ENCODE assay signal across 9 cellular contexts in the genomic region with DNA sequence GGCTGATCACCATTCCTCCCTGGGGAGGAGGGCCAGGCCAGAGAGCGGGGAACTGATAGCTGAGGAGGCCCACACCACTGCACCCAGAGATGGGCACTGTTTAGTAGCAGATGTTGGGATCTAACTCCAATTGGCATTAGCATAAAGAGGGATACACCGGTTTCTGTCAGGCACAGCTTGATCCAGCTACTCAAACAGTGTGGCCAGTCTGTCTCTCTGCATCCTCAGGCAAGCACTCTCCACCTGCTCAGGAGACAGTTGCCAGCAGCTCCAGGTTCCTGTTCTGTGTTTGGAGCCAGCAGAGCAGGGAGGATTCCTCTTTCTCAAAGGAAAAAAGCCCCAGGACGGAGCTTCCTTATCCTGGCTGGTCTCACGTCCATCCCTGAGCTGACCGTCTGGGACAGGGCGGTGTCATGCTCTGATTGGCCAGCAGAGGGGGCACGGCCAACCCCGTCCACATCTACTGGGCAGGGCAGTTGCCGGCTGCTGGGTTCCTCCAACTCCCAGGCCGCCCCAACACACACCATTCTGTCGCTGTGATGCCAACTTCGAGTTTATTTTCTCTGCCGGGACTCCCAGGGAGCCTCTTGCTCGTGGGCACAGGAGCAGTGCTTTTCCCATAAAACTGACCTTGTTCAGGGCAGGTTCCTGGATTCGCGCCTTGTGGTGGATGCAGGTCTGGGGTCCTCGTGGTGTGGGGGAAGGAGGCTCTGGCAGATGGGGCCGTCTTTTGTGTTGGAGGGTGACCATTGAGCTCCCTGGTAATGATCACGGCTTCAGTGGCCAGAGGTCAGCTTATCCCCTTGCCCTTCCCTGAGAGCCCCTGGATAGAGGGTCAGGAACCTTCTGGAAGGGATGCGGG. TPM values are rescaled to one million over a fixed set of nuclear protein-coding genes. Genes with fewer than 3 reads are reported as not detected.
DNase-seq lines count a peak whose midpoint lies in the region; ATAC-seq and TF ChIP-seq lines count a peak whose summit lies in the region.
"Had no signal": no experiment of that assay in that cellular context is flagged by ENCODE, and none has a peak within 500 bp of the region (broad histone marks: within the 10 kb centered on the region; RNA-seq: fewer than 3 reads in every experiment).

No MANE protein-coding gene starts in this region.

- H3K9me3 ChIP-seq in IMR-90 (ENCODE audit: control insufficient read depth, insufficient read depth, low read length) (no peaks in the 10 kb centered on the region), ascending aorta (no peaks in the 10 kb centered on the region), skeletal muscle satellite cell (replicated peaks; ENCODE audit: low read length) (no peaks in the 10 kb centered on the region)

- no peak overlapping the region for H3K9ac ChIP-seq in IMR-90 (ENCODE audit: low read depth, low read length)
- peak overlapping the region; percentile 30 for H3K9ac ChIP-seq in skeletal muscle satellite cell (ENCODE audit: low read depth, low read length)
- H3K9ac ChIP-seq: BLaER1 treated with 17β-estradiol and CSF1 and Interleukin-3, amounts not matched to agents 10 nM and 100 nM had no signal

- peak overlapping the region; percentile 13 for H2AK5ac ChIP-seq in IMR-90 (ENCODE audit: low read depth, low read length)

- no peak overlapping the region for H3K4me3 Mint-ChIP-seq in activated T-helper 2 cell treated with anti-CD3 and anti-CD28 coated beads, Interferon-gamma antibody, Interleukin-2, Interleukin-4, amounts not matched to agents 10 μg/mL and 5 μg/mL and 100 μg/mL, durations not matched to agents 14 hours and 24 hours and 36 hours (ENCODE audit: low read depth)

- DNase-seq in NCI-H1694 treated with DMSO at 0.1 percent for 48 hours (lab: John Stamatoyannopoulos, UW) (peak; percentile 6), NCI-H1694 (lab: John Stamatoyannopoulos, UW) (no peak), IMR-90 (peak; percentile 49), ascending aorta (ENCODE audit: low spot score in 2 of 2) (peak in 1 of 2 donors; percentile 83), hepatic stellate cell (ENCODE audit: low spot score) (peak; percentile 88)
- no peak for DNase-seq in activated T-helper 2 cell treated with anti-CD3 and anti-CD28 coated beads, Interferon-gamma antibody, Interleukin-2, Interleukin-4, amounts not matched to agents 10 μg/mL and 5 μg/mL and 100 μg/mL, durations not matched to agents 14 hours and 24 hours and 36 hours (ENCODE audit: low spot score)

- no peak overlapping the region for H2AFZ ChIP-seq in IMR-90 (replicated peaks; ENCODE audit: low read length, poor library complexity)

- H3K4me3 ChIP-seq in IMR-90 (ENCODE audit: insufficient read depth, low read depth, low read length) (no peak overlapping the region), ascending aorta (no peak overlapping the region), skeletal muscle satellite cell (ENCODE audit: low read length) (no peak overlapping the region)
- H3K4me3 ChIP-seq: BLaER1 treated with 17β-estradiol and CSF1 and Interleukin-3, amounts not matched to agents 10 nM and 100 nM had no signal

- peak; percentile 54 for TF ChIP-seq RAD21 in IMR-90 (IDR thresholded peaks at IDR 0.05; ENCODE audit: low read length)

- no peaks in the 10 kb centered on the region for H3K9me3 Mint-ChIP-seq in activated T-helper 2 cell treated with anti-CD3 and anti-CD28 coated beads, Interferon-gamma antibody, Interleukin-2, Interleukin-4, amounts not matched to agents 10 μg/mL and 5 μg/mL and 100 μg/mL, durations not matched to agents 14 hours and 24 hours and 36 hours

- intact Hi-C loops in IMR-90 (cut with micrococcal nuclease): no loop called here
- intact Hi-C loops in ascending aorta (cut with DNase I): loop anchor here (2.0 kb wide), 1 partner anchor 49 kb away; the partner anchor contains the start of gene COL5A1
- intact Hi-C loops in activated T-helper 2 cell treated with anti-CD3 and anti-CD28 coated beads, Interferon-gamma antibody, Interleukin-2, Interleukin-4, amounts not matched to agents 10 μg/mL and 5 μg/mL and 100 μg/mL, durations not matched to agents 14 hours and 24 hours and 36 hours (cut with micrococcal nuclease): no loop called here

- no peaks in the 10 kb centered on the region for H3K27me3 Mint-ChIP-seq in activated T-helper 2 cell treated with anti-CD3 and anti-CD28 coated beads, Interferon-gamma antibody, Interleukin-2, Interleukin-4, amounts not matched to agents 10 μg/mL and 5 μg/mL and 100 μg/mL, durations not matched to agents 14 hours and 24 hours and 36 hours (ENCODE audit: low read depth)

- no peaks in the 10 kb centered on the region for H3K36me3 Mint-ChIP-seq in activated T-helper 2 cell treated with anti-CD3 and anti-CD28 coated beads, Interferon-gamma antibody, Interleukin-2, Interleukin-4, amounts not matched to agents 10 μg/mL and 5 μg/mL and 100 μg/mL, durations not matched to agents 14 hours and 24 hours and 36 hours (ENCODE audit: low read depth)

- H3K27ac ChIP-seq in IMR-90 (ENCODE audit: insufficient read depth, low read length) (no peak overlapping the region), ascending aorta (no peak overlapping the region)
- H3K27ac ChIP-seq: BLaER1 treated with 17β-estradiol and CSF1 and Interleukin-3, amounts not matched to agents 10 nM and 100 nM had no signal

- H3K4ac ChIP-seq in IMR-90 (ENCODE audit: low read depth, low read length): no peak overlapping the region

- no peak overlapping the region for H4K5ac ChIP-seq in IMR-90 (ENCODE audit: low read depth, low read length)

- BruUV-seq in IMR-90 (replicated peaks; lab: Mats Ljungman, UMichigan): no TSS peak

- H3K23ac ChIP-seq in IMR-90 (ENCODE audit: low read depth, low read length): no peak overlapping the region

- no peak overlapping the region for H4K91ac ChIP-seq in IMR-90 (ENCODE audit: insufficient read depth, low read depth, low read length)

- no peak overlapping the region for H2BK120ac ChIP-seq in IMR-90 (ENCODE audit: low read depth, low read length)

- no peak for TF ChIP-seq POLR2A in IMR-90 (IDR thresholded peaks at IDR 0.05; ENCODE audit: low read depth, low read length)

- H3K4me1 Mint-ChIP-seq in activated T-helper 2 cell treated with anti-CD3 and anti-CD28 coated beads, Interferon-gamma antibody, Interleukin-2, Interleukin-4, amounts not matched to agents 10 μg/mL and 5 μg/mL and 100 μg/mL, durations not matched to agents 14 hours and 24 hours and 36 hours (ENCODE audit: low read depth): peaks cover 4% of the 10 kb centered on the region

- H2AK9ac ChIP-seq in IMR-90 (replicated peaks; ENCODE audit: low read depth, low read length, poor library complexity): no peak overlapping the region

- peaks cover 39% of the 10 kb centered on the region for H3K9me1 ChIP-seq in IMR-90 (ENCODE audit: insufficient read depth, low read length)

- no peak overlapping the region for H3K14ac ChIP-seq in IMR-90 (replicated peaks; ENCODE audit: low read depth, low read length)

- ATAC-seq in IMR-90 (ENCODE audit: low read depth) (peak; percentile 96), GM21526 (IDR thresholded peaks at IDR 0.05; ENCODE audit: low FRiP score, unreplicated experiment) (no peak)

- H3K36me3 ChIP-seq in IMR-90 (ENCODE audit: control insufficient read depth, insufficient read depth, low read length): peaks cover 76% of the 10 kb centered on the region
- H3K36me3 ChIP-seq in ascending aorta: peaks cover 18 to 25% of the 10 kb centered on the region in 2 donors
- peaks cover 77% of the 10 kb centered on the region for H3K36me3 ChIP-seq in skeletal muscle satellite cell (ENCODE audit: insufficient read depth, low read length)

- no peak overlapping the region for H3K18ac ChIP-seq in IMR-90 (ENCODE audit: low read depth, low read length)

- H3K27me3 ChIP-seq in IMR-90 (ENCODE audit: control insufficient read depth, insufficient read depth, low read length) (no peaks in the 10 kb centered on the region), ascending aorta (no peaks in the 10 kb centered on the region), skeletal muscle satellite cell (ENCODE audit: control insufficient read depth, insufficient read depth, low read length) (no peaks in the 10 kb centered on the region)

- H2BK20ac ChIP-seq in IMR-90 (ENCODE audit: low read depth, low read length): no peak overlapping the region

- H3K4me1 ChIP-seq in IMR-90 (ENCODE audit: control insufficient read depth, insufficient read depth, low read length) (peaks cover 5% of the 10 kb centered on the region; the same call in 1 of the 2 replicates), ascending aorta (peaks cover 3 to 11% of the 10 kb centered on the region in 2 donors), skeletal muscle satellite cell (ENCODE audit: control insufficient read depth, insufficient read depth, low read length) (peaks cover 9% of the 10 kb centered on the region)

- H2BK15ac ChIP-seq in IMR-90 (ENCODE audit: low read depth, low read length): no peak overlapping the region

- H3K27ac Mint-ChIP-seq in activated T-helper 2 cell treated with anti-CD3 and anti-CD28 coated beads, Interferon-gamma antibody, Interleukin-2, Interleukin-4, amounts not matched to agents 10 μg/mL and 5 μg/mL and 100 μg/mL, durations not matched to agents 14 hours and 24 hours and 36 hours: no peak overlapping the region

- in situ Hi-C loops in IMR-90 (cut with MboI; ENCODE audit: low sequenced_read_pairs): no loop called here

- H4K8ac ChIP-seq in IMR-90 (ENCODE audit: low read depth in 2 of 2, low read length in 2 of 2): peak overlapping the region in 1 of 2 experiments; percentile 56; a peak in 1 of 4 replicates

- dilution Hi-C loops in IMR-90 (cut with HindIII; ENCODE audit: low sequenced_read_pairs, unreplicated experiment): no loop called here

- POLR2A ChIA-PET in IMR-90 (lab: Charles Lee; ENCODE audit: unreplicated experiment): interaction anchor here (0.5 kb wide), 1 partner anchor 172 kb away, joined by 3 read pairs; no protein-coding TSS in a partner anchor

- H2BK5ac ChIP-seq in IMR-90 (ENCODE audit: low read depth, low read length, poor library complexity, severe bottlenecking): no peak overlapping the region

- no peak overlapping the region for H3K56ac ChIP-seq in IMR-90 (ENCODE audit: extremely low read depth, insufficient read depth, low read length)

- 68% methylated on average over 3 of the region's 20 CpGs; no CpG with 5 or more reads in 1 of the 2 experiments for WGBS in IMR-90 (ENCODE audit: extremely low coverage in 2 of 2, insufficient read length in 1 of 2), 2 experiments

- H3K4me2 ChIP-seq in IMR-90 (ENCODE audit: low read depth, low read length) (no peak overlapping the region), skeletal muscle satellite cell (ENCODE audit: low read length) (peak overlapping the region; percentile 24)
- H3K4me2 ChIP-seq: BLaER1 treated with 17β-estradiol and CSF1 and Interleukin-3, amounts not matched to agents 10 nM and 100 nM had no signal

- H4K20me1 ChIP-seq in IMR-90 (ENCODE audit: insufficient read depth, low read length): peaks cover 98% of the 10 kb centered on the region

- TF ChIP-seq CTCF in IMR-90 (conservative IDR thresholded peaks at IDR 0.05; ENCODE audit: low read depth, low read length) (peak; percentile 67), ascending aorta (IDR thresholded peaks at IDR 0.05) (peak; percentile 76 to 92 (median 91))

- H3K79me1 ChIP-seq in IMR-90 (ENCODE audit: low read depth in 1 of 2, low read length in 2 of 2): peaks cover 35 to 99% of the 10 kb centered on the region in 2 experiments

- CTCF ChIA-PET in IMR-90 (lab: Yijun Ruan, JAX): interaction anchor here (0.7 kb wide), 1 partner anchor 47 kb away, joined by 3 read pairs; no protein-coding TSS in a partner anchor

RNA-seq across cellular contexts. Expression of gene COL5A1, which starts 47.9 kb away (rescaled TPM):
- total RNA-seq in IMR-90 (2012; rRNA removed): 19.2 and 21.1 TPM in 2 replicates
- 154 and 173 TPM in 2 replicates for polyA plus RNA-seq in IMR-90 (2012; rRNA removed)
- 95.5 and 194 TPM in 2 replicates for polyA plus RNA-seq in IMR-90 (2012; cell fraction: cytosol; rRNA removed)
- 391 and 419 TPM in 2 replicates for polyA plus RNA-seq in IMR-90 (2012; cell fraction: nucleus; rRNA removed; ENCODE audit: low replicate concordance)
- total RNA-seq in ascending aorta: 99.6 TPM
- 64.6 and 148 TPM in 2 replicates for total RNA-seq in skeletal muscle satellite cell (2012; rRNA removed)
- 0.11 TPM in 1 of 2 replicates, not detected in the other for total RNA-seq in activated T-helper 2 cell treated with anti-CD3 and anti-CD28 coated beads, Interferon-gamma antibody, Interleukin-2, Interleukin-4, amounts not matched to agents 10 μg/mL and 5 μg/mL and 100 μg/mL, durations not matched to agents 14 hours and 24 hours and 36 hours

Comparison
In these comparisons a context has a peak if more than half of its experiments do, and no peak if none do; other contexts are left out.
1. DNase-seq: peak in NCI-H1694 treated with DMSO at 0.1 percent for 48 hours (single experiment), IMR-90 (single experiment) and hepatic stellate cell (single experiment); none in NCI-H1694 (single experiment) and activated T-helper 2 cell treated with anti-CD3 and anti-CD28 coated beads, Interferon-gamma antibody, Interleukin-2, Interleukin-4, amounts not matched to agents 10 μg/mL and 5 μg/mL and 100 μg/mL, durations not matched to agents 14 hours and 24 hours and 36 hours (single experiment).
2. RNA of gene COL5A1, which starts 47.9 kb away (total RNA-seq): 99.6 TPM in ascending aorta (single experiment) and 19.2 to 21.1 TPM in IMR-90; 0.11 TPM in activated T-helper 2 cell treated with anti-CD3 and anti-CD28 coated beads, Interferon-gamma antibody, Interleukin-2, Interleukin-4, amounts not matched to agents 10 μg/mL and 5 μg/mL and 100 μg/mL, durations not matched to agents 14 hours and 24 hours and 36 hours; every median in the first group is over 10 times any median in the second.